In the genomic region with DNA sequence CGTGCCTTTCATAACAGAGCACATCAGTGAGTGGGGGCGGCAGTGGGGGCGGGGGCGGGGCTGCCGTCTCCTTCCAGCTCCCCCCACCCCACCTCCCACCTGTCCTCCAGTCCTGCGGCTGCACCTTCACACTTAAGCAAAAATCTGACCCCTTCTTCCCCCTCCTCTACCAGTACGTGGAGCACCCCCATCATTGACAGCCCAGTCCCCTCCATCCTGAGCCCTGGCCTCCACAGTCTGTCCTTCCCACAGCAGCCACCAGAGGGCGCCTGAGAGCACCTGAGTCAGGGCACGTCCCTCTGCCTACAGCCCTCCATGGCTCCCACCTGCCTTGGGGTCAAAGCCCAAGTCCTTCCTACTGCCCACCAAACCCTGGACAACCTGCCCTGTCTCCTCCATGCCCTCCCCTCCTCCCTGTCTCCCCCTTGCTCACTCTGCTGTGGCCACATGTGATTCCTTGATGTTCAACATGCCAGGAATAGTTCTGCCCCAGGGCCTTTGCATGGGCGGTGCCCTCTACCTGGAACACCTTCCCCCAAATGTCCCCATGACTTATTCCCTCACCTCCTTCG, we compare ENCODE assay signal across 9 cellular contexts. TPM values are rescaled to one million over a fixed set of nuclear protein-coding genes. Genes with fewer than 3 reads are reported as not detected.
A peak's percentile ranks its signal among the peaks of the same experiment; 100 is the strongest.
DNase-seq lines count a peak whose midpoint lies in the region; ATAC-seq and TF ChIP-seq lines count a peak whose summit lies in the region.
"Had no signal": no experiment of that assay in that cellular context is flagged by ENCODE, and none has a peak within 500 bp of the region (broad histone marks: within the 10 kb centered on the region; RNA-seq: fewer than 3 reads in every experiment).

No MANE protein-coding gene starts in this region.

- H3K27me3 ChIP-seq in BE2C, result no peaks in the 10 kb centered on the region
- H3K27me3 ChIP-seq in brain microvascular endothelial cell (replicated peaks), result no peaks in the 10 kb centered on the region
- H3K27me3 ChIP-seq in lung (ENCODE audit: control insufficient read depth, insufficient read depth), result no peaks in the 10 kb centered on the region

- no peak overlapping the region for H3K4me3 Mint-ChIP-seq in HFFc6

- no peaks in the 10 kb centered on the region for H3K4me1 Mint-ChIP-seq in HFFc6 (ENCODE audit: low read depth)

- no peak overlapping the region for H3K27ac ChIP-seq in VCaP
- no peak overlapping the region for H3K27ac ChIP-seq in brain microvascular endothelial cell
- no peak overlapping the region for H3K27ac ChIP-seq in lung (ENCODE audit: low read depth in 1 of 2, low read length in 1 of 2)

- H3K4me3 ChIP-seq in BE2C (ENCODE audit: low read depth, low read length), result no peak overlapping the region
- H3K4me3 ChIP-seq in brain microvascular endothelial cell (ENCODE audit: low read depth, low read length), result no peak overlapping the region
- H3K4me3 ChIP-seq in lung, result no peak overlapping the region

- H3K4me1 ChIP-seq in BE2C, result no peaks in the 10 kb centered on the region
- H3K4me1 ChIP-seq in lung (ENCODE audit: control insufficient read depth in 2 of 2, insufficient read depth in 2 of 2, low read length in 2 of 2), result peaks cover 0 to 5% of the 10 kb centered on the region in 2 donors

- peaks cover 14% of the 10 kb centered on the region for H3K27me3 Mint-ChIP-seq in HFFc6 (ENCODE audit: insufficient read depth)

- WGBS in lung, 2 donors, result 39 to 43% methylated on average over 11 of the region's 11 CpGs

- H3K27ac Mint-ChIP-seq in HFFc6, result no peak overlapping the region

- TF ChIP-seq CTCF in BE2C (IDR thresholded peaks at IDR 0.05; ENCODE audit: low read depth, low read length) (peak; percentile 80), HFFc6 (IDR thresholded peaks at IDR 0.05) (peak; percentile 76), VCaP (conservative IDR thresholded peaks at IDR 0.05) (peak; percentile 66), brain microvascular endothelial cell (IDR thresholded peaks at IDR 0.05; ENCODE audit: low read depth, low read length, missing control alignments) (peak; percentile 87), lung (IDR thresholded peaks at IDR 0.05; ENCODE audit: control extremely low read depth, extremely low read depth) (no peak)

- in situ Hi-C loops in brain microvascular endothelial cell (cut with HindIII; ENCODE audit: low pct_ligation_motif_present, low sequenced_read_pairs), result no loop called here

- no peaks in the 10 kb centered on the region for H3K9me3 ChIP-seq in BE2C
- peaks cover 0 to 2% of the 10 kb centered on the region in 2 donors for H3K9me3 ChIP-seq in lung (ENCODE audit: control insufficient read depth in 2 of 2, insufficient read depth in 1 of 2, low read length in 1 of 2)

- H3K36me3 ChIP-seq in BE2C (no peaks in the 10 kb centered on the region), brain microvascular endothelial cell (replicated peaks) (no peaks in the 10 kb centered on the region), lung (ENCODE audit: control insufficient read depth in 2 of 2, insufficient read depth in 2 of 2, low read length in 2 of 2) (no peaks in the 10 kb centered on the region)

- no peaks in the 10 kb centered on the region for H3K9me3 Mint-ChIP-seq in HFFc6

- DNase-seq in BE2C (peak; percentile 71), HFFc6 (no peak), brain microvascular endothelial cell (peak; percentile 32), lung (ENCODE audit: low spot score) (peak; percentile 42)
- peak; percentile 26 to 47 for DNase-seq in stimulated activated CD8-positive, alpha-beta memory T cell treated with anti-CD3 and anti-CD28 coated beads, Interleukin-4, amount 100 ng/mL, for 1 hour (ENCODE audit: low read depth in 2 of 2, low spot score in 1 of 2)

- ATAC-seq in lung (ENCODE audit: insufficient read depth, low FRiP score), result peak; percentile 66
- ATAC-seq in HG02642 (IDR thresholded peaks at IDR 0.05; ENCODE audit: poor library complexity, unreplicated experiment), result no peak
- ATAC-seq in GM18502 (IDR thresholded peaks at IDR 0.05; ENCODE audit: poor library complexity, unreplicated experiment), result no peak

- H3K36me3 Mint-ChIP-seq in HFFc6 (ENCODE audit: low read depth), result no peaks in the 10 kb centered on the region

RNA-seq across cellular contexts. Expression of gene EBI3, which starts 4.0 kb away (rescaled TPM):
- polyA plus RNA-seq in BE2C (2012; ENCODE audit: insufficient read depth, insufficient read length, low read depth), result not detected
- under 1 TPM; 0.17 to 0.61 (median 0.37) TPM for total RNA-seq in HFFc6 (2021; fragmentation: NEBNext Ultra II Directional; extraction: Animal tissue kit (Norgen Biotek cat#: 25700))
- total RNA-seq in lung, result 1 to 10 TPM; 4.1 to 5.9 TPM
- polyA plus RNA-seq in lung, result 10 to 100 TPM in 1 of 2 donors, 1 to 10 TPM in 1; 6.9 to 92.7 TPM

RNA-seq across cellular contexts. Expression of gene YJU2, which starts 13.5 kb away (rescaled TPM):
- 146 TPM for polyA plus RNA-seq in BE2C (2012; ENCODE audit: insufficient read depth, insufficient read length, low read depth)
- total RNA-seq in HFFc6 (2021; fragmentation: NEBNext Ultra II Directional; extraction: Animal tissue kit (Norgen Biotek cat#: 25700)), result 10 to 100 TPM; 12.0 to 17.7 (median 16.1) TPM
- 10 to 100 TPM; 11.2 to 24.1 TPM for total RNA-seq in lung
- polyA plus RNA-seq in lung, result 10 to 100 TPM; 28.9 to 44.2 TPM

RNA-seq across cellular contexts. Expression of gene SHD, which starts 45.7 kb away (rescaled TPM):
- polyA plus RNA-seq in BE2C (2012; ENCODE audit: insufficient read depth, insufficient read length, low read depth), result 431 TPM
- total RNA-seq in HFFc6 (2021; fragmentation: NEBNext Ultra II Directional; extraction: Animal tissue kit (Norgen Biotek cat#: 25700)), result not detected
- total RNA-seq in lung, result not detected
- not detected for polyA plus RNA-seq in lung
- total RNA-seq: pulmonary artery endothelial cell had no signal

RNA-seq across cellular contexts. Expression of gene ANKRD24, which starts 50.9 kb away (rescaled TPM):
- 0.40 TPM for polyA plus RNA-seq in BE2C (2012; ENCODE audit: insufficient read depth, insufficient read length, low read depth)
- under 1 TPM; 0.11 to 0.81 (median 0.54) TPM for total RNA-seq in HFFc6 (2021; fragmentation: NEBNext Ultra II Directional; extraction: Animal tissue kit (Norgen Biotek cat#: 25700))
- 1 to 10 TPM; 1.1 to 1.5 TPM for total RNA-seq in lung
- polyA plus RNA-seq in lung, result 1 to 10 TPM in 1 of 2 donors, under 1 TPM in 1; 0.68 to 2.4 TPM

RNA-seq across cellular contexts. Expression of gene SIRT6, which starts 51.0 kb away (rescaled TPM):
- polyA plus RNA-seq in BE2C (2012; ENCODE audit: insufficient read depth, insufficient read length, low read depth), result 122 TPM
- 10 to 100 TPM; 23.4 to 27.5 (median 25.2) TPM for total RNA-seq in HFFc6 (2021; fragmentation: NEBNext Ultra II Directional; extraction: Animal tissue kit (Norgen Biotek cat#: 25700))
- total RNA-seq in lung, result 10 to 100 TPM; 10.2 to 29.3 TPM
- polyA plus RNA-seq in lung, result 10 to 100 TPM; 29.1 to 36.5 TPM
